ENCODE assay signal across 17 cellular contexts in genomic region chr5:147558131-147558730, GRCh38. TPM values are rescaled to one million over a fixed set of nuclear protein-coding genes. Genes with fewer than 3 reads are reported as not detected.
A peak's percentile ranks its signal among the peaks of the same experiment; 100 is the strongest.
DNase-seq lines count a peak whose midpoint lies in the region; FAIRE-seq and TF ChIP-seq lines count a peak whose summit lies in the region.
"Had no signal": no experiment of that assay in that cellular context is flagged by ENCODE, and none has a peak within 500 bp of the region (broad histone marks: within the 10 kb centered on the region; RNA-seq: fewer than 3 reads in every experiment).

No MANE protein-coding gene starts in this region.

- DNase-seq in NCI-H82 (lab: John Stamatoyannopoulos, UW) (peak; percentile 42), endothelial cell of umbilical vein (ENCODE audit: low read depth, low spot score) (no peak), iris pigment epithelial cell (ENCODE audit: low read depth) (peak; percentile 28), caudate nucleus (lab: John Stamatoyannopoulos, UW) (no peak), HK-2 (ENCODE audit: unreplicated experiment) (no peak), CD14-positive monocyte (ENCODE audit: low spot score) (no peak)
- DNase-seq: activated effector memory CD4-positive, alpha-beta T cell treated with Interleukin-2 at 50 U/mL for 16 hours; effector memory CD4-positive, alpha-beta T cell; NCI-H2171; occipital lobe; Peyer's patch had no signal

- H3K36me3 ChIP-seq in endothelial cell of umbilical vein (ENCODE audit: control insufficient read depth in 2 of 2, extremely low read depth in 1 of 2, insufficient read depth in 2 of 2, low read length in 2 of 2) (no peaks in the 10 kb centered on the region), stomach smooth muscle (ENCODE audit: control insufficient read depth in 2 of 2, insufficient read depth in 2 of 2, low read length in 2 of 2) (no peaks in the 10 kb centered on the region)
- H3K36me3 ChIP-seq: Peyer's patch, vagina had no signal

- peaks cover 3% of the 10 kb centered on the region for H3K4me1 ChIP-seq in endothelial cell of umbilical vein (ENCODE audit: control insufficient read depth, extremely low read depth, insufficient read depth, low read length)
- peaks cover 25% of the 10 kb centered on the region for H3K4me1 ChIP-seq in stomach smooth muscle (ENCODE audit: control insufficient read depth, insufficient read depth, low read length)

- H3K27me3 Mint-ChIP-seq in CD14-positive monocyte (ENCODE audit: low read depth in 3 of 3), result peaks cover 5 to 16% (median 6%) of the 10 kb centered on the region in 3 donors

- no peak overlapping the region for H3K27ac ChIP-seq in endothelial cell of umbilical vein (ENCODE audit: insufficient read depth, low read depth, low read length)
- H3K27ac ChIP-seq in stomach smooth muscle (ENCODE audit: low read length), result peak overlapping the region; percentile 46
- H3K27ac ChIP-seq in caudate nucleus (ENCODE audit: low read depth, low read length), result no peak overlapping the region
- H3K27ac ChIP-seq: foreskin keratinocyte, vagina had no signal

- H3K36me3 Mint-ChIP-seq in CD14-positive monocyte, result no peaks in the 10 kb centered on the region

- peaks cover 1% of the 10 kb centered on the region for H3K4me1 Mint-ChIP-seq in CD14-positive monocyte
- H3K4me1 Mint-ChIP-seq: activated CD4-positive, alpha-beta T cell treated with anti-CD3 and anti-CD28 coated beads for 36 hours; central memory CD8-positive, alpha-beta T cell had no signal

- TF ChIP-seq POLR2A in endothelial cell of umbilical vein (IDR thresholded peaks at IDR 0.05; ENCODE audit: low read depth, low read length), result no peak

- H3K27ac Mint-ChIP-seq in CD14-positive monocyte, result no peak overlapping the region
- H3K27ac Mint-ChIP-seq: activated CD4-positive, alpha-beta T cell treated with anti-CD3 and anti-CD28 coated beads for 36 hours had no signal

- H2AFZ ChIP-seq in endothelial cell of umbilical vein (ENCODE audit: low read depth, low read length), result no peak overlapping the region

- H3K4me3 Mint-ChIP-seq in CD14-positive monocyte, result no peak overlapping the region
- H3K4me3 Mint-ChIP-seq: activated CD4-positive, alpha-beta T cell treated with anti-CD3 and anti-CD28 coated beads for 36 hours; central memory CD8-positive, alpha-beta T cell had no signal

- no TSS peak for BruUV-seq in endothelial cell of umbilical vein (replicated peaks; lab: Mats Ljungman, UMichigan)

- CTCF ChIA-PET in endothelial cell of umbilical vein (lab: Charles Lee), result interaction anchor here (0.6 to 4.4 kb wide), 41 partner anchors 11 to 369 kb away, joined by 3 to 136 read pairs (median 6); partner anchors contain the start of gene DPYSL3

- POLR2A ChIA-PET in endothelial cell of umbilical vein (lab: Charles Lee), result interaction anchor here (1.5 kb wide), 1 partner anchor 105 kb away, joined by 3 read pairs; no protein-coding TSS in a partner anchor

- H3K4me2 ChIP-seq in endothelial cell of umbilical vein (ENCODE audit: insufficient read depth, low read length), result no peak overlapping the region

- TF ChIP-seq CTCF in endothelial cell of umbilical vein (IDR thresholded peaks at IDR 0.05; ENCODE audit: extremely low read depth in 1 of 2, insufficient read depth in 1 of 2, low read depth in 1 of 2, low read length in 2 of 2) (no peak), CD14-positive monocyte (IDR thresholded peaks at IDR 0.05) (no peak)

- FAIRE-seq in endothelial cell of umbilical vein (lab: Jason Lieb, UNC), result peak; percentile 71
- FAIRE-seq: GM19239 had no signal

- H4K20me1 ChIP-seq in endothelial cell of umbilical vein (replicated peaks; ENCODE audit: control insufficient read depth, extremely low read depth, insufficient read depth, low read length), result no peaks in the 10 kb centered on the region

- no peaks in the 10 kb centered on the region for H3K9me3 Mint-ChIP-seq in CD14-positive monocyte
- H3K9me3 Mint-ChIP-seq: central memory CD8-positive, alpha-beta T cell had no signal

- no peak overlapping the region for H3K9ac ChIP-seq in endothelial cell of umbilical vein (replicated peaks; ENCODE audit: extremely low read depth, insufficient read depth, low read length)
- H3K9ac ChIP-seq in stomach smooth muscle (ENCODE audit: low read length in 2 of 2), result peak overlapping the region in 1 of 2 donors; percentile 44

- no peaks in the 10 kb centered on the region for H3K79me2 ChIP-seq in endothelial cell of umbilical vein (ENCODE audit: control insufficient read depth, insufficient read depth, low read length)

- intact Hi-C loops in endothelial cell of umbilical vein (cut with micrococcal nuclease), result loop anchor here (5.0 kb wide), 1 partner anchor 246 kb away; no protein-coding TSS in a partner anchor
- intact Hi-C loops in CD14-positive monocyte (cut with micrococcal nuclease), result loop anchor here (5.0 to 10.0 kb wide), 2 partner anchors 93 to 96 kb away; no protein-coding TSS in a partner anchor

- H3K4me3 ChIP-seq in endothelial cell of umbilical vein (replicated peaks in 1 of 3; ENCODE audit: insufficient read depth in 1 of 3, low read depth in 1 of 3, low read length in 3 of 3), result no peak overlapping the region
- peak overlapping the region in 1 of 2 donors; percentile 17 for H3K4me3 ChIP-seq in stomach smooth muscle (ENCODE audit: low read length in 2 of 2)
- H3K4me3 ChIP-seq: Peyer's patch, vagina had no signal

- dilution Hi-C loops in endothelial cell of umbilical vein (cut with MboI; ENCODE audit: extremely low pct_ligation_motif_present, low sequenced_read_pairs), result no loop called here

- H3K27me3 ChIP-seq in endothelial cell of umbilical vein (ENCODE audit: control insufficient read depth in 2 of 2, insufficient read depth in 2 of 2, low read length in 2 of 2), result peaks cover 0 to 1% of the 10 kb centered on the region in 2 experiments
- H3K27me3 ChIP-seq in stomach smooth muscle (ENCODE audit: control insufficient read depth in 1 of 2, insufficient read depth in 2 of 2, low read length in 2 of 2), result no peaks in the 10 kb centered on the region
- H3K27me3 ChIP-seq: foreskin keratinocyte, Peyer's patch, vagina had no signal

- no peaks in the 10 kb centered on the region for H3K9me1 ChIP-seq in endothelial cell of umbilical vein (replicated peaks; ENCODE audit: control insufficient read depth, extremely low read depth, insufficient read depth, low read length)

- H3K9me3 ChIP-seq in endothelial cell of umbilical vein (replicated peaks; ENCODE audit: control insufficient read depth, insufficient read depth, low read length), result no peaks in the 10 kb centered on the region
- H3K9me3 ChIP-seq in stomach smooth muscle (ENCODE audit: control insufficient read depth in 2 of 2, low read length in 2 of 2), result no peaks in the 10 kb centered on the region
- H3K9me3 ChIP-seq: Peyer's patch, vagina had no signal

TF ChIP-seq in endothelial cell of umbilical vein, 7 proteins besides CTCF, POLR2A, EP300 and RAD21:
- TF ChIP-seq GATA2 (IDR thresholded peaks at IDR 0.05; ENCODE audit: insufficient read depth, insufficient read length, low read depth, low read length), result no peak
- no peak for TF ChIP-seq MYC (IDR thresholded peaks at IDR 0.05; ENCODE audit: low read depth, low read length)
- no peak for TF ChIP-seq EZH2 (IDR thresholded peaks at IDR 0.05; ENCODE audit: borderline replicate concordance, low read depth, low read length, severe bottlenecking)
- no peak for TF ChIP-seq MAX (IDR thresholded peaks at IDR 0.05; ENCODE audit: insufficient read depth, insufficient read length)
- no peak for TF ChIP-seq FOS (IDR thresholded peaks at IDR 0.05; ENCODE audit: borderline replicate concordance, insufficient read depth, low read length)
- no peak for TF ChIP-seq POLR2AphosphoS5 (IDR thresholded peaks at IDR 0.05; ENCODE audit: insufficient read depth, low read depth, low read length)
- no peak for TF ChIP-seq JUN (IDR thresholded peaks at IDR 0.05; ENCODE audit: borderline replicate concordance, insufficient read depth, insufficient read length, low read depth)

RNA-seq across cellular contexts. Expression of gene DPYSL3, which starts 48.4 kb away (rescaled TPM):
- 142 and 146 TPM in 2 replicates for total RNA-seq in endothelial cell of umbilical vein
- polyA plus RNA-seq in endothelial cell of umbilical vein, result 80.3 and 81.6 TPM in 2 replicates
- 88.1 and 93.4 TPM in 2 replicates for polyA plus RNA-seq in endothelial cell of umbilical vein (2011; cell fraction: cytosol; rRNA removed)
- 165 and 213 TPM in 2 replicates for polyA plus RNA-seq in endothelial cell of umbilical vein (2011; cell fraction: nucleus; rRNA removed)
- polyA plus RNA-seq in endothelial cell of umbilical vein (2012), result 70.9 and 78.2 TPM in 2 replicates
- 154 and 180 TPM in 2 replicates for polyA minus RNA-seq in endothelial cell of umbilical vein
- not detected for polyA minus RNA-seq in endothelial cell of umbilical vein (2011; cell fraction: cytosol; rRNA and poly(A)+ RNA removed)
- polyA minus RNA-seq in endothelial cell of umbilical vein (2011; cell fraction: nucleus; rRNA and poly(A)+ RNA removed), result 111 and 158 TPM in 2 replicates
- not detected for polyA plus RNA-seq in CD14-positive monocyte

Comparison
In these comparisons a context has a peak if more than half of its experiments do, and no peak if none do; other contexts are left out.
1. DNase-seq: peak in NCI-H82 (single experiment) and iris pigment epithelial cell (single experiment); none in endothelial cell of umbilical vein (single experiment), caudate nucleus (0 of 61), HK-2 (single experiment) and CD14-positive monocyte (single experiment).
2. RNA of gene DPYSL3, which starts 48.4 kb away (polyA plus RNA-seq): 70.9 to 213 TPM in endothelial cell of umbilical vein; not detected in CD14-positive monocyte; every median in the first group is over 10 times any median in the second.